8 cellular contexts compared by ENCODE assay signal in the genomic region with DNA sequence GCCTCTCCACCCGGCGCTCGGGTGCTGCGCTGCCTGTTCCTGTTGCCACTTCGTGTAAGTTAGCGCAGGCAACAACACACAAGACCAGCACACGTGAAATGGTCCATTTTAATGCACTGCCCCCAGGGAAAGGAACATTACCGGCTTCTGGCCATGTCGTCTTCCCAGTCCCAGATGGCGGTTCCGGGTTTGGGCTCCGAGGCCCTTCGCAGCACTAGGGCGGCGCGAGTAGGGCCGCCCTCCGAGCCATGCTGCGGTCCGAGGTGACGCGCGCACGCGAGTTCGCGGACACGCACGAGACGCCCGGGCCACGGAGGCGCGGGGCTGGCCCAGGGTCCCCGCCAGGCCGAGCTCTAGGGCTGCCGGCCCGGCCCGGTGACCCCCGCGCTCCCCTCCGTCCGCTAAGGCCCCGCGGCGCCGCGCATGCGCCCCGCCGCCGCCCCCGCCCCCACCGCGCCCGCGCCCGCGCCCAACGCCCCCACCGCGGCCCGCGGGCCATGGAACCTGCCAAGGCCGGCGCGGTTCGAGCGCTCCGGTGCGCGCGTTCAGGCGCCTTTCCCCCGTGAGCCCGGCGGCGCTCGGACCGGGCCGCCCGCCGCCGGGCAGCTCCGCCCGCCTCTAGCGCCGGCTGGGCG. TPM values are rescaled to one million over a fixed set of nuclear protein-coding genes. Genes with fewer than 3 reads are reported as not detected.
A peak's percentile ranks its signal among the peaks of the same experiment; 100 is the strongest.
DNase-seq lines count a peak whose midpoint lies in the region; ATAC-seq and TF ChIP-seq lines count a peak whose summit lies in the region.

No MANE protein-coding gene starts in this region.

- peak in 4 of 56 donors; percentile 16 to 19 (median 19) for TF ChIP-seq CTCF in dorsolateral prefrontal cortex (IDR thresholded peaks at IDR 0.05 in 54 of 56, conservative IDR thresholded peaks at IDR 0.05 in 2 of 56; ENCODE audit: low read depth in 1 of 56, partially characterized antibody in 56 of 56)
- TF ChIP-seq CTCF in lower lobe of right lung (IDR thresholded peaks at IDR 0.05): no peak

- intact Hi-C loops in dorsolateral prefrontal cortex (cut with DNase I): loop anchor here (2.0 to 5.0 kb wide), 4 partner anchors 17 to 235 kb away; no protein-coding TSS in a partner anchor
- intact Hi-C loops in lower lobe of right lung (cut with DNase I): no loop called here

- no peaks in the 10 kb centered on the region for H3K27me3 ChIP-seq in dorsolateral prefrontal cortex
- no peaks in the 10 kb centered on the region for H3K27me3 ChIP-seq in lower lobe of right lung (ENCODE audit: low read depth)

- DNase-seq in NCI-H2081 (lab: John Stamatoyannopoulos, UW) (peak; percentile 28 to 60), NCI-H2081 treated with DMSO at 0.1 percent for 48 hours (lab: John Stamatoyannopoulos, UW) (no peak), NCI-H1105 treated with DMSO at 0.1 percent for 48 hours (lab: John Stamatoyannopoulos, UW) (peak; percentile 38), dorsolateral prefrontal cortex (peak in 7 of 10 donors; percentile 29 to 77 (median 44)), lower lobe of right lung (peak; percentile 75)
- peak; percentile 34 to 51 for DNase-seq in activated CD4-positive, alpha-beta T cell treated with anti-CD3 and anti-CD28 coated beads, Interleukin-2, amount 50 U/mL, for 24 hours (ENCODE audit: low read depth in 1 of 2, low spot score in 1 of 2)
- DNase-seq in stimulated activated CD4-positive, alpha-beta T cell treated with anti-CD3 and anti-CD28 coated beads, TNF-alpha, amount 100 ng/mL, for 4 hours (ENCODE audit: low read depth in 3 of 3): peak; percentile 36 to 59 (median 51)

- no peaks in the 10 kb centered on the region for H3K9me3 ChIP-seq in lower lobe of right lung

- H3K4me1 ChIP-seq in lower lobe of right lung: peaks cover 21% of the 10 kb centered on the region

- peak overlapping the region; percentile 87 to 99 (median 95) for H3K27ac ChIP-seq in dorsolateral prefrontal cortex
- peak overlapping the region; percentile 97 for H3K27ac ChIP-seq in lower lobe of right lung

- peak overlapping the region; percentile 74 to 99 (median 92) for H3K4me3 ChIP-seq in dorsolateral prefrontal cortex
- H3K4me3 ChIP-seq in lower lobe of right lung: peak overlapping the region; percentile 88

- peak; percentile 48 for ATAC-seq in HG02642 (IDR thresholded peaks at IDR 0.05; ENCODE audit: poor library complexity, unreplicated experiment)
- ATAC-seq in lower lobe of right lung: peak; percentile 75 to 76

- no peaks in the 10 kb centered on the region for H3K36me3 ChIP-seq in lower lobe of right lung

RNA-seq across cellular contexts. Expression of a gene that starts 0.4 kb away (rescaled TPM):
- total RNA-seq in dorsolateral prefrontal cortex (10 to 100 TPM; 29.4 to 62.0 (median 40.2) TPM), lower lobe of right lung (18.0 TPM)
